Comparison of ENCODE assay signal across 8 cellular contexts in the genomic region with DNA sequence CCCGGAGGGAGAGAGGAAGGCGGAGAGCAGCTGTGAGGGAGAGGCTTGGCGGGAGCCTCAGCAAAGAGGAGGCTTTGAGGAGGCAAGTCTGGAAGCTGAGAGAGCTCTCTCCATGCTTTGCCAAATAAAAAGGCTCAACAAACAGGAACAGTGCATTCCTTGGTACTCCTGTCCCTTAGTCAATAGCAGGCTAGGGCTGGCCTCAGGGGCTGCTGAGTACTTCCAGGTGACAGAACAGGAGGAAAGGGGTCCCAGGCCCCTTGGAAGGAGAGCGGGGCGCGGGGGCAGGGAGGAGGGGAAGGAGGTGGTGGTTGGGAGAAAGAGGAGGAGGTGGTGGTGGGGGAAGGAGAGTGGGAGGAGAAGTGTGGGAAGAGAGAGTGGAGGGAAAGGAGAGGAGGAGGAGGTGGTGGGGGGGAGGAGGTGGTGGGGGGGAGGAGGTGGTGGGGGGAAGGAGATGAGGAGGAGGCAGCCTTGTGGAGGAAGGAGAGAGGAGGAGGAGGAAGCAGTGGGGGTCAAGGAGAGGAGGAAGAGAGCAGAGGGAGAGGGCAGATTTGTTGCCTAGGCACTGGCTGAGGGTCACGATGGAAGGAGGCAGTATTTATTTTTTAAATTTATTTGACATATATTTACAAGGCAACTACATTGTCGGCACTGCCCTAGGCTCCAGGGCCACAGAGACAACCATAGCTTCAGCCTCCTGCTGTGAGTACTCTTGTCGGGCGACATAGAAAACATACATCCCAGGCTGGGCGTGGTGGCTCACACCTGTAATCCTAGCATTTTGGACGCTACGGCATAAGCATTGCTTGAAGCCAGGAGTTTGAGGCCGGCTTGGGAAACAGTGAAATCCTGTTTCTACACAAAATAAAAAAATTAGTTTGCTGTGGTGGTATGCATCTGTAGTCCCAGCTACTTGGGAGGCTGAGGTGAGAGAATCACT.
DNase-seq lines count a peak whose midpoint lies in the region; TF ChIP-seq lines count a peak whose summit lies in the region.

No MANE protein-coding gene starts in this region.

- peak overlapping the region; percentile 86 for H3K27ac ChIP-seq in osteoblast (ENCODE audit: low read depth, low read length)

- no peaks in the 10 kb centered on the region for H3K79me2 ChIP-seq in osteoblast (ENCODE audit: insufficient read depth, low read length)

- H3K36me3 ChIP-seq in osteoblast (ENCODE audit: insufficient read depth, low read length): no peaks in the 10 kb centered on the region

- H3K27me3 ChIP-seq in osteoblast (ENCODE audit: insufficient read depth, low read length): no peaks in the 10 kb centered on the region

- peaks cover 17% of the 10 kb centered on the region for H3K4me1 ChIP-seq in osteoblast (ENCODE audit: insufficient read depth, low read length)

- DNase-seq in NCI-H2029 treated with DMSO at 0.1 percent for 48 hours (lab: John Stamatoyannopoulos, UW): peak; percentile 49
- DNase-seq in NCI-H2029 (lab: John Stamatoyannopoulos, UW): no peak
- no peak for DNase-seq in fibroblast of villous mesenchyme (ENCODE audit: low read depth)
- no peak for DNase-seq in osteoblast (ENCODE audit: insufficient read length, low spot score, missing footprints)
- no peak for DNase-seq in kidney glomerular epithelial cell (lab: John Stamatoyannopoulos, UW)
- no peak for DNase-seq in central memory CD4-positive, alpha-beta T cell
- DNase-seq in D341Med (ENCODE audit: low spot score): no peak

- H2AFZ ChIP-seq in osteoblast (ENCODE audit: low read length): peak overlapping the region; percentile 81

- H3K4me3 ChIP-seq in WI38 (ENCODE audit: low read depth, low read length) (peak overlapping the region; percentile 68), fibroblast of villous mesenchyme (ENCODE audit: low read depth, low read length) (peak overlapping the region; percentile 69), osteoblast (ENCODE audit: insufficient read depth, low read length) (peak overlapping the region; percentile 77)

- TF ChIP-seq CTCF in WI38 (IDR thresholded peaks at IDR 0.05; ENCODE audit: low read depth, low read length): no peak
- no peak for TF ChIP-seq CTCF in fibroblast of villous mesenchyme (IDR thresholded peaks at IDR 0.05; ENCODE audit: insufficient read depth, low read depth, low read length)
- no peak for TF ChIP-seq CTCF in osteoblast (IDR thresholded peaks at IDR 0.05; ENCODE audit: extremely low read depth, low read depth, low read length)

- H4K20me1 ChIP-seq in osteoblast (ENCODE audit: insufficient read depth, low read length): no peaks in the 10 kb centered on the region

- H3K4me2 ChIP-seq in osteoblast (ENCODE audit: insufficient read depth, low read length): peak overlapping the region; percentile 92

- no peaks in the 10 kb centered on the region for H3K9me3 ChIP-seq in osteoblast (ENCODE audit: low read depth, low read length)
